In genomic region chr3:111241960-111242359, GRCh38 we compare ENCODE assay signal across 24 cellular contexts.
"Had no signal": no experiment of that assay in that cellular context is flagged by ENCODE, and none has a peak within 500 bp of the region (broad histone marks: within the 10 kb centered on the region; RNA-seq: fewer than 3 reads in every experiment).

No MANE protein-coding gene starts in this region.

- H3K9me3 ChIP-seq: colonic mucosa, gastrocnemius medialis, lower lobe of right lung had no signal

- H3K4me3 Mint-ChIP-seq: dendritic cell treated with granulocyte-macrophage colony-stimulating factor and Interleukin-4, amounts not matched to agents 40 ng/mL and 50 ng/mL, for 4 days; effector memory CD8-positive, alpha-beta T cell; endodermal cell; mesothelial cell of epicardium had no signal

- DNase-seq: cerebellar nuclear complex; colonic mucosa; cortex of kidney; effector CD8-positive, alpha-beta T cell; effector memory CD8-positive, alpha-beta T cell; endodermal cell; erythroblast; esophagus squamous epithelium; foreskin fibroblast; foreskin melanocyte; gastrocnemius medialis; glutamatergic neuron; head of caudate nucleus; left cardiac atrium; left ventricle myocardium superior; lower lobe of right lung; mesenchymal stem cell; mucosa of descending colon had no signal

- H3K27ac ChIP-seq: colonic mucosa, epithelial cell of prostate, esophagus squamous epithelium, gastrocnemius medialis, hepatocyte, left lung, lower lobe of right lung had no signal

- H3K4me1 Mint-ChIP-seq: mesothelial cell of epicardium had no signal

- H3K27me3 Mint-ChIP-seq: dendritic cell treated with granulocyte-macrophage colony-stimulating factor and Interleukin-4, amounts not matched to agents 40 ng/mL and 50 ng/mL, for 4 days; effector memory CD8-positive, alpha-beta T cell had no signal

- ATAC-seq: effector memory CD8-positive, alpha-beta T cell; esophagus mucosa; gastrocnemius medialis; left cardiac atrium; left lung; left ventricle myocardium superior; lower lobe of right lung; mucosa of descending colon had no signal

- H3K36me3 ChIP-seq: colonic mucosa, esophagus squamous epithelium, gastrocnemius medialis, left lung, lower lobe of right lung had no signal

- H3K27me3 ChIP-seq: colonic mucosa, esophagus squamous epithelium, gastrocnemius medialis, hepatocyte, left lung had no signal

- H3K9me3 Mint-ChIP-seq: effector memory CD8-positive, alpha-beta T cell had no signal

- H3K4me3 ChIP-seq: colonic mucosa, esophagus squamous epithelium, gastrocnemius medialis, hepatocyte, left lung, lower lobe of right lung, mucosa of descending colon had no signal

- H3K4me1 ChIP-seq: colonic mucosa, esophagus squamous epithelium, gastrocnemius medialis, left lung, lower lobe of right lung had no signal

- H3K4me2 ChIP-seq: hepatocyte had no signal

- H2AFZ ChIP-seq: hepatocyte had no signal

- H3K36me3 Mint-ChIP-seq: mesothelial cell of epicardium had no signal
